Comparison of ENCODE assay signal across 8 cellular contexts in the genomic region with DNA sequence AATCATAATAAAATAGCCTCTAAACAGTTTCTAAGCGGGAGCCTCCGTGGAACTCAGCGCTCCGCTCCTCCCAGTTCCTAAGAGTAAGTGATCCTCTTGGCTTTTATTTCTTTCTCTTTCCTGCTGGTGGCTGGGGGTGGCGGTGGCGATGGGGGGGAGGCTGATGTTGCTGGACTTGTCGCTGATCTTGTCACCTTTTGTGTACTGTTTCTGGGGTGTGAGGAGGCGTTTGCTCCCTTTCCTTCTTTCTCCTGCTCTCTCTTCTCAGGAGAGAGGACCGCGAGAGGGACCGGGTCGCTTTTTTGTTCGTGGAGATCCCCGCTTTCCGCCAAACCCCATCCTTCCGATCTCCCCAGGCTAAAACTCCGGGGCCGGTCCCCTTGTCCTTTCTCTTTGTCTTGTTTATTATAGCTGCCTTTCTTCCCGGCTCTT. TPM values are rescaled to one million over a fixed set of nuclear protein-coding genes. Genes with fewer than 3 reads are reported as not detected.
DNase-seq lines count a peak whose midpoint lies in the region; FAIRE-seq and TF ChIP-seq lines count a peak whose summit lies in the region.

No MANE protein-coding gene starts in this region.

- H4K20me1 ChIP-seq in astrocyte (ENCODE audit: insufficient read depth, low read length) = no peaks in the 10 kb centered on the region

- H3K4me2 ChIP-seq in astrocyte (ENCODE audit: low read length) = peak overlapping the region; percentile 95

- H3K4me1 ChIP-seq in HUES48 (ENCODE audit: control insufficient read depth, insufficient read depth, low read length) (peaks cover 48% of the 10 kb centered on the region), astrocyte (ENCODE audit: insufficient read depth, low read length) (peaks cover 5% of the 10 kb centered on the region), stomach smooth muscle (ENCODE audit: control insufficient read depth, insufficient read depth, low read length) (peaks cover 26% of the 10 kb centered on the region)

- H2AFZ ChIP-seq in astrocyte (ENCODE audit: low read depth, low read length) = peak overlapping the region; percentile 68

- H3K9me3 ChIP-seq in HUES48 (ENCODE audit: control insufficient read depth, insufficient read depth, low read length) (no peaks in the 10 kb centered on the region), astrocyte (ENCODE audit: insufficient read depth, low read depth, low read length) (no peaks in the 10 kb centered on the region), stomach smooth muscle (ENCODE audit: control insufficient read depth in 2 of 2, low read length in 2 of 2) (no peaks in the 10 kb centered on the region)

- CTCF ChIA-PET in BJ (lab: Yijun Ruan, JAX) = no interaction called here

- H3K27ac Mint-ChIP-seq in astrocyte (ENCODE audit: unreplicated experiment) (peak overlapping the region; percentile 89), immature natural killer cell (no peak overlapping the region)

- H3K27me3 Mint-ChIP-seq in astrocyte (ENCODE audit: low read depth, unreplicated experiment) (peaks cover 54% of the 10 kb centered on the region), immature natural killer cell (ENCODE audit: low read depth in 3 of 3) (peaks cover 25 to 47% (median 31%) of the 10 kb centered on the region in 3 donors)

- no peak for FAIRE-seq in astrocyte (lab: Jason Lieb, UNC)

- peaks cover 5% of the 10 kb centered on the region for H3K4me1 Mint-ChIP-seq in astrocyte (ENCODE audit: low read depth, unreplicated experiment)
- peaks cover 18 to 20% of the 10 kb centered on the region in 2 donors for H3K4me1 Mint-ChIP-seq in immature natural killer cell

- H3K9me3 Mint-ChIP-seq in astrocyte (ENCODE audit: unreplicated experiment) = no peaks in the 10 kb centered on the region
- H3K9me3 Mint-ChIP-seq in immature natural killer cell = peaks cover 9 to 58% (median 17%) of the 10 kb centered on the region in 6 donors

- H3K27ac ChIP-seq in HUES48 (ENCODE audit: low read depth, low read length) (no peak overlapping the region), astrocyte (ENCODE audit: low read depth, low read length) (no peak overlapping the region), stomach smooth muscle (ENCODE audit: low read length) (peak overlapping the region; percentile 24)

- H3K4me3 Mint-ChIP-seq in astrocyte (ENCODE audit: unreplicated experiment) (peak overlapping the region; percentile 94), immature natural killer cell (peak overlapping the region; percentile 38 to 78 (median 73))

- DNase-seq in BJ (ENCODE audit: low read depth) = no peak
- DNase-seq in astrocyte (ENCODE audit: low read depth) = no peak
- peak in 1 of 3 donors; percentile 0 for DNase-seq in immature natural killer cell
- DNase-seq in HT-29 (ENCODE audit: low spot score) = no peak
- DNase-seq in DMS79 (lab: John Stamatoyannopoulos, UW) = no peak
- DNase-seq in activated CD8-positive, alpha-beta memory T cell treated with anti-CD3 and anti-CD28 coated beads, Interleukin-2, amount 50 U/mL, for 4 hours = no peak

- TF ChIP-seq CTCF in BJ (IDR thresholded peaks at IDR 0.05; ENCODE audit: insufficient read depth, low read depth, low read length) (no peak), astrocyte (IDR thresholded peaks at IDR 0.05; ENCODE audit: insufficient read depth, low read depth, low read length) (no peak)

- POLR2A ChIA-PET in BJ (lab: Charles Lee) = no interaction called here

- H3K27me3 ChIP-seq in BJ (ENCODE audit: control insufficient read depth, insufficient read depth, low read length) (peaks cover 18% of the 10 kb centered on the region), HUES48 (ENCODE audit: control insufficient read depth, insufficient read depth, low read length) (peaks cover 76% of the 10 kb centered on the region), astrocyte (ENCODE audit: insufficient read depth, low read length) (peaks cover 47% of the 10 kb centered on the region), stomach smooth muscle (ENCODE audit: control insufficient read depth in 1 of 2, insufficient read depth in 2 of 2, low read length in 2 of 2) (peaks cover 41 to 55% of the 10 kb centered on the region in 2 donors)

- peak overlapping the region; percentile 65 for H3K4me3 ChIP-seq in BJ (ENCODE audit: low read depth, low read length)
- H3K4me3 ChIP-seq in HUES48 (ENCODE audit: low read depth, low read length) = peak overlapping the region; percentile 71
- H3K4me3 ChIP-seq in astrocyte (ENCODE audit: insufficient read depth, low read depth, low read length) = peak overlapping the region; percentile 72
- peak overlapping the region; percentile 79 to 88 for H3K4me3 ChIP-seq in stomach smooth muscle (ENCODE audit: low read length in 2 of 2)

- H3K36me3 ChIP-seq in BJ (ENCODE audit: control insufficient read depth, insufficient read depth, low read length) = no peaks in the 10 kb centered on the region
- no peaks in the 10 kb centered on the region for H3K36me3 ChIP-seq in HUES48 (ENCODE audit: control insufficient read depth, insufficient read depth, low read length)
- no peaks in the 10 kb centered on the region for H3K36me3 ChIP-seq in astrocyte (ENCODE audit: insufficient read depth, low read length)
- no peaks in the 10 kb centered on the region for H3K36me3 ChIP-seq in stomach smooth muscle (ENCODE audit: control insufficient read depth in 2 of 2, insufficient read depth in 2 of 2, low read length in 2 of 2)

- H3K36me3 Mint-ChIP-seq in astrocyte (ENCODE audit: low read depth, unreplicated experiment) (no peaks in the 10 kb centered on the region), immature natural killer cell (peaks cover 0 to 7% (median 0%) of the 10 kb centered on the region in 3 donors)

- no peaks in the 10 kb centered on the region for H3K79me2 ChIP-seq in astrocyte (ENCODE audit: insufficient read depth, low read length)

- H3K9ac ChIP-seq in HUES48 (ENCODE audit: low read depth, low read length) (no peak overlapping the region), astrocyte (ENCODE audit: low read length) (peak overlapping the region; percentile 80), stomach smooth muscle (ENCODE audit: low read length in 2 of 2) (peak overlapping the region; percentile 51 to 66)

RNA-seq across cellular contexts. Expression of gene PROX1, which starts 0.9 kb away (rescaled TPM):
- polyA plus RNA-seq in BJ (2011; rRNA removed) (0.02 and 0.11 TPM in 2 replicates), immature natural killer cell (not detected)
- polyA minus RNA-seq in BJ (2011; rRNA and poly(A)+ RNA removed) = 0.14 and 2.5 TPM in 2 replicates
- 1.9 and 4.8 TPM in 2 replicates for total RNA-seq in astrocyte
- total RNA-seq in HT-29 (2014; rRNA removed; shearing (Covaris generic)) = 0.94 and 1.0 TPM in 2 replicates
